Comparison of ENCODE assay signal across 19 cellular contexts in the genomic region with DNA sequence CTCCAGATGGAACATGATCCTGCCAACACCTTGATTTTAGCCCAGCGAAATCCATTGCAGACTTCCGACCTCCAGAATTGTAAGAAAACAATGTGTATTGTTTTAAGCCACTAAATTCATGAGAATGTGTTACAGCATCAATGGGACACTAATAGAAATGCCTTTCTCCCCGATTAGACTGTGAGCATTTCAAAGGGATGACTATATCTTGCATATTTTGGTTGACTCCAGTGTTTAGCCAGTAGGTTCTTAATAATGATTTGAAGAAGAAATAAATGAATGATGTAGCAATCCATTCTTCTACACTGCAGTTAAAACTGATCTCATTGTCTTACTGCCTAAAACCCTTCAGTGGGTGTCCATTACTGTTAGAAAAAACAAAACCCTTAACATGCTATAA.
"Had no signal": no experiment of that assay in that cellular context is flagged by ENCODE, and none has a peak within 500 bp of the region (broad histone marks: within the 10 kb centered on the region; RNA-seq: fewer than 3 reads in every experiment).

No MANE protein-coding gene starts in this region.

- H3K27ac ChIP-seq: gastroesophageal sphincter, stomach, testis, upper lobe of right lung had no signal

- H3K4me3 ChIP-seq: gastroesophageal sphincter, stomach, testis, upper lobe of right lung had no signal

- H3K27me3 ChIP-seq: gastroesophageal sphincter, stomach, testis, upper lobe of right lung had no signal

- H3K9me3 ChIP-seq: testis, upper lobe of right lung had no signal

- DNase-seq: activated CD4-positive, alpha-beta memory T cell treated with anti-CD3 and anti-CD28 coated beads for 36 hours; activated CD4-positive, alpha-beta T cell treated with anti-CD3 and anti-CD28 coated beads for 36 hours; activated CD8-positive, alpha-beta memory T cell treated with anti-CD3 and anti-CD28 coated beads, Interleukin-2, amount 10 ng/mL, durations not matched to agents 7 days and 5 days; activated effector memory CD4-positive, alpha-beta T cell treated with Interleukin-2 at 50 U/mL for 16 hours; activated T-cell treated with anti-CD3 and anti-CD28 coated beads, Interleukin-2, amount 50 U/mL, for 1 hour; amniotic stem cell; cerebellar nuclear complex; dermis blood vessel endothelial cell; effector memory CD8-positive, alpha-beta T cell; islet precursor cell; naive thymus-derived CD8-positive, alpha-beta T cell; stimulated activated CD4-positive, alpha-beta T cell treated with anti-CD3 and anti-CD28 coated beads, Interleukin-12 subunit alpha, Interleukin-12 subunit beta, amount 100 ng/mL, for 4 hours; stimulated activated CD4-positive, alpha-beta T cell treated with anti-CD3 and anti-CD28 coated beads, Interleukin-2, amount 100 ng/mL, for 24 hours; stomach; testis; upper lobe of right lung had no signal

- H3K36me3 ChIP-seq: gastroesophageal sphincter, stomach, upper lobe of right lung had no signal

- H3K4me3 Mint-ChIP-seq: activated CD4-positive, alpha-beta memory T cell treated with anti-CD3 and anti-CD28 coated beads for 36 hours; activated CD4-positive, alpha-beta T cell treated with anti-CD3 and anti-CD28 coated beads for 36 hours; activated CD8-positive, alpha-beta memory T cell treated with anti-CD3 and anti-CD28 coated beads, Interleukin-2, amount 10 ng/mL, durations not matched to agents 7 days and 5 days; effector memory CD8-positive, alpha-beta T cell; naive thymus-derived CD8-positive, alpha-beta T cell; T-helper 1 cell treated with Interleukin-12 subunit alpha and Interleukin-12 subunit beta and Interleukin-4 antibody, amounts not matched to agents 30 μg/mL and 1 μg/mL, for 36 hours had no signal

- H3K27ac Mint-ChIP-seq: activated CD4-positive, alpha-beta memory T cell treated with anti-CD3 and anti-CD28 coated beads for 36 hours; activated CD4-positive, alpha-beta T cell treated with anti-CD3 and anti-CD28 coated beads for 36 hours; activated CD8-positive, alpha-beta memory T cell treated with anti-CD3 and anti-CD28 coated beads, Interleukin-2, amount 10 ng/mL, durations not matched to agents 7 days and 5 days; activated naive CD4-positive, alpha-beta T cell treated with anti-CD3 and anti-CD28 coated beads, Interleukin-2, amount 50 U/mL, for 72 hours; effector memory CD8-positive, alpha-beta T cell; naive thymus-derived CD8-positive, alpha-beta T cell; T-helper 1 cell treated with Interleukin-12 subunit alpha and Interleukin-12 subunit beta and Interleukin-4 antibody, amounts not matched to agents 30 μg/mL and 1 μg/mL, for 36 hours had no signal

- H3K4me1 ChIP-seq: gastroesophageal sphincter, stomach, testis, upper lobe of right lung had no signal

- H3K27me3 Mint-ChIP-seq: activated CD4-positive, alpha-beta memory T cell treated with anti-CD3 and anti-CD28 coated beads for 36 hours; activated CD4-positive, alpha-beta T cell treated with anti-CD3 and anti-CD28 coated beads for 36 hours; activated CD8-positive, alpha-beta memory T cell treated with anti-CD3 and anti-CD28 coated beads, Interleukin-2, amount 10 ng/mL, durations not matched to agents 7 days and 5 days; effector memory CD8-positive, alpha-beta T cell had no signal

- H3K4me1 Mint-ChIP-seq: activated CD4-positive, alpha-beta T cell treated with anti-CD3 and anti-CD28 coated beads for 36 hours; activated CD8-positive, alpha-beta memory T cell treated with anti-CD3 and anti-CD28 coated beads, Interleukin-2, amount 10 ng/mL, durations not matched to agents 7 days and 5 days; naive thymus-derived CD8-positive, alpha-beta T cell had no signal
